ENCODE assay signal across 9 cellular contexts in genomic region chr21:45482899-45483821, GRCh38. TPM values are rescaled to one million over a fixed set of nuclear protein-coding genes. Genes with fewer than 3 reads are reported as not detected.
A peak's percentile ranks its signal among the peaks of the same experiment; 100 is the strongest.
DNase-seq lines count a peak whose midpoint lies in the region; ATAC-seq and TF ChIP-seq lines count a peak whose summit lies in the region.
"Had no signal": no experiment of that assay in that cellular context is flagged by ENCODE, and none has a peak within 500 bp of the region (broad histone marks: within the 10 kb centered on the region; RNA-seq: fewer than 3 reads in every experiment).

No MANE protein-coding gene starts in this region.

- POLR2A ChIA-PET in activated CD8-positive, alpha-beta T cell treated with anti-CD3 and anti-CD28 coated beads, Interleukin-2, amount 10 ng/mL, durations not matched to agents 7 days and 5 days (lab: Charles Lee) = interaction anchor here (0.6 to 1.3 kb wide), 3 partner anchors 19 to 69 kb away, joined by 3 read pairs; no protein-coding TSS in a partner anchor

- peak; percentile 20 for DNase-seq in SIG-M5 treated with dmso at 0.1 percent for 504 hours (lab: John Stamatoyannopoulos, UW; ENCODE audit: unreplicated experiment)
- no peak for DNase-seq in SIG-M5 (lab: John Stamatoyannopoulos, UW)
- DNase-seq in activated CD8-positive, alpha-beta T cell treated with anti-CD3 and anti-CD28 coated beads, Interleukin-2, amount 10 ng/mL, durations not matched to agents 7 days and 5 days = peak; percentile 72
- DNase-seq in left lung = peak in 1 of 2 donors; percentile 86
- DNase-seq in stimulated activated naive CD4-positive, alpha-beta T cell treated with Interleukin-2 at 50 U/mL for 16 hours (lab: John Stamatoyannopoulos, UW) = peak; percentile 26
- DNase-seq in cerebellar cortex (ENCODE audit: low spot score) = no peak

- no peaks in the 10 kb centered on the region for H3K27me3 Mint-ChIP-seq in activated CD8-positive, alpha-beta T cell treated with anti-CD3 and anti-CD28 coated beads, Interleukin-2, amount 10 ng/mL, durations not matched to agents 7 days and 5 days (ENCODE audit: low read depth)

- H3K4me3 ChIP-seq in left lung = peak overlapping the region in 1 of 2 donors; percentile 18

- TF ChIP-seq CTCF in left lung (IDR thresholded peaks at IDR 0.05) = no peak

- H3K36me3 ChIP-seq in left lung = peaks cover 0 to 45% of the 10 kb centered on the region in 2 donors

- peak overlapping the region; percentile 67 for H3K4me3 Mint-ChIP-seq in activated CD8-positive, alpha-beta T cell treated with anti-CD3 and anti-CD28 coated beads, Interleukin-2, amount 10 ng/mL, durations not matched to agents 7 days and 5 days
- H3K4me3 Mint-ChIP-seq: nephron had no signal

- intact Hi-C loops in left lung (cut with DNase I) = no loop called here

- peak overlapping the region; percentile 94 for H3K27ac Mint-ChIP-seq in activated CD8-positive, alpha-beta T cell treated with anti-CD3 and anti-CD28 coated beads, Interleukin-2, amount 10 ng/mL, durations not matched to agents 7 days and 5 days

- H3K36me3 Mint-ChIP-seq in activated CD8-positive, alpha-beta T cell treated with anti-CD3 and anti-CD28 coated beads, Interleukin-2, amount 10 ng/mL, durations not matched to agents 7 days and 5 days (ENCODE audit: low read depth) = peaks cover 10% of the 10 kb centered on the region

- no peaks in the 10 kb centered on the region for H3K27me3 ChIP-seq in left lung

- H3K9me3 ChIP-seq in left lung = no peaks in the 10 kb centered on the region

- peaks cover 39% of the 10 kb centered on the region for H3K4me1 Mint-ChIP-seq in activated CD8-positive, alpha-beta T cell treated with anti-CD3 and anti-CD28 coated beads, Interleukin-2, amount 10 ng/mL, durations not matched to agents 7 days and 5 days (ENCODE audit: low read depth)

- H3K9me3 Mint-ChIP-seq in activated CD8-positive, alpha-beta T cell treated with anti-CD3 and anti-CD28 coated beads, Interleukin-2, amount 10 ng/mL, durations not matched to agents 7 days and 5 days (ENCODE audit: insufficient read depth) = no peaks in the 10 kb centered on the region
- H3K9me3 Mint-ChIP-seq: nephron had no signal

- peak; percentile 46 for ATAC-seq in activated CD8-positive, alpha-beta T cell treated with anti-CD3 and anti-CD28 coated beads, Interleukin-2, amount 10 ng/mL, durations not matched to agents 7 days and 5 days
- ATAC-seq in left lung = peak; percentile 42
- ATAC-seq in HG02852 (IDR thresholded peaks at IDR 0.05; ENCODE audit: unreplicated experiment) = no peak
- ATAC-seq in GM18907 (IDR thresholded peaks at IDR 0.05; ENCODE audit: unreplicated experiment) = no peak

- H3K4me1 ChIP-seq in left lung = peaks cover 4 to 42% of the 10 kb centered on the region in 2 donors

- H3K27ac ChIP-seq in left lung = peak overlapping the region; percentile 18 to 90

- CTCF ChIA-PET in activated CD8-positive, alpha-beta T cell treated with anti-CD3 and anti-CD28 coated beads, Interleukin-2, amount 10 ng/mL, durations not matched to agents 7 days and 5 days (lab: Charles Lee) = interaction anchor here (1.5 kb wide), 1 partner anchor 113 kb away, joined by 4 read pairs; no protein-coding TSS in a partner anchor

RNA-seq across cellular contexts. Expression of gene SLC19A1, which starts 59.1 kb away (rescaled TPM):
- total RNA-seq in activated CD8-positive, alpha-beta T cell treated with anti-CD3 and anti-CD28 coated beads, Interleukin-2, amount 10 ng/mL, durations not matched to agents 7 days and 5 days = 10 to 100 TPM; 44.4 to 51.6 TPM
- 10 to 100 TPM; 32.7 to 50.4 TPM for total RNA-seq in left lung

Comparison
In these comparisons a context has a peak if more than half of its experiments do, and no peak if none do; other contexts are left out.
1. DNase-seq: peak in SIG-M5 treated with dmso at 0.1 percent for 504 hours (single experiment), activated CD8-positive, alpha-beta T cell treated with anti-CD3 and anti-CD28 coated beads, Interleukin-2, amount 10 ng/mL, durations not matched to agents 7 days and 5 days (single experiment) and stimulated activated naive CD4-positive, alpha-beta T cell treated with Interleukin-2 at 50 U/mL for 16 hours (single experiment); none in SIG-M5 (single experiment) and cerebellar cortex (single experiment).
2. ATAC-seq: peak in activated CD8-positive, alpha-beta T cell treated with anti-CD3 and anti-CD28 coated beads, Interleukin-2, amount 10 ng/mL, durations not matched to agents 7 days and 5 days (single experiment) and left lung (single experiment); none in HG02852 (single experiment) and GM18907 (single experiment).